Comparison of ENCODE assay signal across 21 cellular contexts in genomic region chr16:9275386-9275785, GRCh38.
"Had no signal": no experiment of that assay in that cellular context is flagged by ENCODE, and none has a peak within 500 bp of the region (broad histone marks: within the 10 kb centered on the region; RNA-seq: fewer than 3 reads in every experiment).

No MANE protein-coding gene starts in this region.

- FAIRE-seq: islet of Langerhans had no signal

- H3K27ac ChIP-seq: heart left ventricle, ovary, prostate gland, thyroid gland had no signal

- H3K4me1 Mint-ChIP-seq: activated B cell treated with CpG ODN at 0.5 μM for 24 hours; activated T-helper 17 cell treated with anti-CD3 and anti-CD28 coated beads, Interleukin-2, amount 50 U/mL, for 72 hours; brain; mesothelial cell of epicardium; natural killer cell had no signal

- DNase-seq: activated B cell treated with CpG ODN at 0.5 μM for 24 hours; activated CD4-positive, alpha-beta T cell treated with anti-CD3 and anti-CD28 coated beads for 4 hours; activated T-cell treated with anti-CD3 and anti-CD28 coated beads, Interleukin-2, amount 50 U/mL, for 24 hours; aorta; central memory CD4-positive, alpha-beta T cell; effector memory CD4-positive, alpha-beta T cell; heart left ventricle; natural killer cell; ovary; substantia nigra; thyroid gland had no signal

- H3K4me3 Mint-ChIP-seq: activated B cell treated with CpG ODN at 0.5 μM for 24 hours; activated T-cell treated with anti-CD3 and anti-CD28 coated beads, Interleukin-2, amount 50 U/mL, for 24 hours; activated T-helper 17 cell treated with anti-CD3 and anti-CD28 coated beads, Interleukin-2, amount 50 U/mL, for 72 hours; brain; mesothelial cell of epicardium; natural killer cell; stimulated activated naive CD8-positive, alpha-beta T cell treated with anti-CD3 and anti-CD28 coated beads, Interleukin-15, Interleukin-2, amounts not matched to agents 100 ng/mL and 50 ng/mL, for 24 hours; T-helper 1 cell treated with Interleukin-12 subunit alpha and Interleukin-12 subunit beta and Interleukin-4 antibody, amounts not matched to agents 30 μg/mL and 1 μg/mL, for 36 hours had no signal

- ATAC-seq: activated naive CD4-positive, alpha-beta T cell treated with anti-CD3 and anti-CD28 coated beads, Interleukin-2, amount 50 U/mL, for 72 hours; activated T-helper 17 cell treated with anti-CD3 and anti-CD28 coated beads, Interleukin-2, amount 50 U/mL, for 72 hours; heart left ventricle; left lobe of liver; natural killer cell had no signal

- H3K36me3 ChIP-seq: heart left ventricle, ovary, prostate gland, thyroid gland had no signal

- H3K4me1 ChIP-seq: heart left ventricle, prostate gland, thyroid gland had no signal

- H3K27me3 ChIP-seq: ovary, thyroid gland had no signal

- H3K27ac Mint-ChIP-seq: activated B cell treated with CpG ODN at 0.5 μM for 24 hours; activated naive CD4-positive, alpha-beta T cell treated with anti-CD3 and anti-CD28 coated beads, Interleukin-2, amount 50 U/mL, for 72 hours; activated T-cell treated with anti-CD3 and anti-CD28 coated beads, Interleukin-2, amount 50 U/mL, for 24 hours; activated T-helper 17 cell treated with anti-CD3 and anti-CD28 coated beads, Interleukin-2, amount 50 U/mL, for 72 hours; mesothelial cell of epicardium; natural killer cell; stimulated activated naive CD8-positive, alpha-beta T cell treated with anti-CD3 and anti-CD28 coated beads, Interleukin-15, Interleukin-2, amounts not matched to agents 100 ng/mL and 50 ng/mL, for 24 hours; T-helper 1 cell treated with Interleukin-12 subunit alpha and Interleukin-12 subunit beta and Interleukin-4 antibody, amounts not matched to agents 30 μg/mL and 1 μg/mL, for 36 hours had no signal

- H3K4me3 ChIP-seq: heart left ventricle, lung, ovary, prostate gland, thyroid gland had no signal

- H3K9me3 Mint-ChIP-seq: activated B cell treated with CpG ODN at 0.5 μM for 24 hours; activated T-cell treated with anti-CD3 and anti-CD28 coated beads, Interleukin-2, amount 50 U/mL, for 24 hours; brain; mesothelial cell of epicardium; stimulated activated naive CD8-positive, alpha-beta T cell treated with anti-CD3 and anti-CD28 coated beads, Interleukin-15, Interleukin-2, amounts not matched to agents 100 ng/mL and 50 ng/mL, for 24 hours; T-helper 1 cell treated with Interleukin-12 subunit alpha and Interleukin-12 subunit beta and Interleukin-4 antibody, amounts not matched to agents 30 μg/mL and 1 μg/mL, for 36 hours had no signal

- H3K36me3 Mint-ChIP-seq: activated naive CD4-positive, alpha-beta T cell treated with anti-CD3 and anti-CD28 coated beads, Interleukin-2, amount 50 U/mL, for 72 hours; brain; mesothelial cell of epicardium; natural killer cell had no signal

- H3K9me3 ChIP-seq: heart left ventricle, ovary, prostate gland, thyroid gland had no signal
